ENCODE assay signal across 9 cellular contexts in genomic region chr2:344811-345210, GRCh38. TPM values are rescaled to one million over a fixed set of nuclear protein-coding genes. Genes with fewer than 3 reads are reported as not detected.
"Had no signal": no experiment of that assay in that cellular context is flagged by ENCODE, and none has a peak within 500 bp of the region (broad histone marks: within the 10 kb centered on the region; RNA-seq: fewer than 3 reads in every experiment).

No MANE protein-coding gene starts in this region.

- H3K4me3 ChIP-seq: GM23338 had no signal

- ATAC-seq: GM23338 had no signal

- FAIRE-seq: H1, H54, HTR-8/SVneo had no signal

- DNase-seq: H9, HCEC 1CT, KBM-7 had no signal

- H3K9ac ChIP-seq: KMS-11 had no signal

- H2AFZ ChIP-seq: GM23338 had no signal

- H3K27ac ChIP-seq: KMS-11 had no signal

- H3K4me2 ChIP-seq: GM23338, KMS-11 had no signal

RNA-seq across cellular contexts. Expression of gene ALKAL2, which starts 56.9 kb away (rescaled TPM):
- total RNA-seq: HT-29 had no signal
